Comparison of ENCODE assay signal across 17 cellular contexts in genomic region chr4:161894014-161894413, GRCh38.
A peak's percentile ranks its signal among the peaks of the same experiment; 100 is the strongest.
DNase-seq lines count a peak whose midpoint lies in the region; ATAC-seq, FAIRE-seq and TF ChIP-seq lines count a peak whose summit lies in the region.
"Had no signal": no experiment of that assay in that cellular context is flagged by ENCODE, and none has a peak within 500 bp of the region (broad histone marks: within the 10 kb centered on the region; RNA-seq: fewer than 3 reads in every experiment).

No MANE protein-coding gene starts in this region.

- CTCF ChIA-PET in HepG2 (lab: Yijun Ruan, JAX; ENCODE audit: low intra/inter-chr PET ratio, low total read pairs): no interaction called here

- H2AFZ ChIP-seq in HepG2 (ENCODE audit: low read length): no peak overlapping the region
- H2AFZ ChIP-seq: GM23248 had no signal

- no peaks in the 10 kb centered on the region for H4K20me1 ChIP-seq in HepG2 (ENCODE audit: insufficient read depth, low read length)
- H4K20me1 ChIP-seq: BLaER1 treated with 17β-estradiol and CSF1 and Interleukin-3, amounts not matched to agents 10 nM and 100 nM had no signal

- no peak overlapping the region for H3K9ac ChIP-seq in HepG2 (ENCODE audit: insufficient read depth, low read depth, low read length)
- H3K9ac ChIP-seq: BLaER1 treated with 17β-estradiol and CSF1 and Interleukin-3, amounts not matched to agents 10 nM and 100 nM; GM23248 had no signal

- H3K9me3 ChIP-seq in HepG2 (ENCODE audit: low read length) (no peaks in the 10 kb centered on the region), right lobe of liver (no peaks in the 10 kb centered on the region), RWPE2 (ENCODE audit: severe bottlenecking) (no peaks in the 10 kb centered on the region), gastrocnemius medialis (no peaks in the 10 kb centered on the region)
- H3K9me3 ChIP-seq: BLaER1 treated with 17β-estradiol and CSF1 and Interleukin-3, amounts not matched to agents 10 nM and 100 nM; HAP-1 had no signal

- no peak for FAIRE-seq in HepG2 (lab: Jason Lieb, UNC)
- FAIRE-seq: GM12891 had no signal

- H3K27me3 ChIP-seq in HepG2 (ENCODE audit: control insufficient read depth in 1 of 2, insufficient read depth in 2 of 2, low read length in 2 of 2) (no peaks in the 10 kb centered on the region), right lobe of liver (no peaks in the 10 kb centered on the region), RWPE2 (ENCODE audit: insufficient read depth, poor library complexity, severe bottlenecking) (no peaks in the 10 kb centered on the region), gastrocnemius medialis (no peaks in the 10 kb centered on the region)
- H3K27me3 ChIP-seq: BLaER1 treated with 17β-estradiol and CSF1 and Interleukin-3, amounts not matched to agents 10 nM and 100 nM had no signal

- TF ChIP-seq EP300 in HepG2 (IDR thresholded peaks at IDR 0.05; ENCODE audit: low read depth in 2 of 2, low read length in 2 of 2): no peak
- no peak for TF ChIP-seq EP300 in HepG2 (CRISPR knock-in tag; IDR thresholded peaks at IDR 0.05; ENCODE audit: borderline replicate concordance)

- H3K36me3 ChIP-seq in HepG2 (replicated peaks in 1 of 2; ENCODE audit: control insufficient read depth in 1 of 2, insufficient read depth in 2 of 2, low read length in 2 of 2) (no peaks in the 10 kb centered on the region), right lobe of liver (no peaks in the 10 kb centered on the region), RWPE2 (ENCODE audit: low read depth) (no peaks in the 10 kb centered on the region), gastrocnemius medialis (no peaks in the 10 kb centered on the region)
- H3K36me3 ChIP-seq: BLaER1 treated with 17β-estradiol and CSF1 and Interleukin-3, amounts not matched to agents 10 nM and 100 nM; HAP-1 had no signal

- DNase-seq in HepG2 (ENCODE audit: low spot score) (no peak), right lobe of liver (no peak), RWPE2 (ENCODE audit: low spot score) (no peak), epithelial cell of esophagus (ENCODE audit: low read depth) (peak; percentile 62), gastrocnemius medialis (no peak)
- DNase-seq: Calu3; CD8-positive, alpha-beta T cell; DMS79 treated with DMSO at 0.1 percent for 48 hours; GF-D8; GM23248; Karpas-422; KBM-7 had no signal

- POLR2A ChIA-PET in HepG2 (lab: Yijun Ruan, JAX): no interaction called here

- H3K4me3 ChIP-seq in HepG2 (replicated peaks in 1 of 3; ENCODE audit: insufficient read depth in 1 of 3, low read depth in 2 of 3, low read length in 3 of 3) (no peak overlapping the region), right lobe of liver (no peak overlapping the region), RWPE2 (ENCODE audit: severe bottlenecking) (no peak overlapping the region), epithelial cell of esophagus (ENCODE audit: low read length) (no peak overlapping the region), gastrocnemius medialis (no peak overlapping the region)
- H3K4me3 ChIP-seq: BLaER1 treated with 17β-estradiol and CSF1 and Interleukin-3, amounts not matched to agents 10 nM and 100 nM; GM23248; HAP-1 had no signal

- WGBS in HepG2 (ENCODE audit: low lambda C conversion rate): 6% methylated on average over 1 of the region's 1 CpG
- WGBS in right lobe of liver (ENCODE audit: insufficient coverage, low coverage, low lambda C conversion rate, missing lambda C conversion rate): 53% methylated on average over 1 of the region's 1 CpG

- no peaks in the 10 kb centered on the region for H3K4me1 ChIP-seq in HepG2 (ENCODE audit: insufficient read depth, low read length)
- H3K4me1 ChIP-seq in right lobe of liver: no peaks in the 10 kb centered on the region
- H3K4me1 ChIP-seq in RWPE2 (ENCODE audit: insufficient read depth, poor library complexity, severe bottlenecking): peaks cover 11% of the 10 kb centered on the region
- H3K4me1 ChIP-seq in gastrocnemius medialis: no peaks in the 10 kb centered on the region
- H3K4me1 ChIP-seq: HAP-1 had no signal

- no TSS peak for BruUV-seq in HepG2 (replicated peaks; lab: Mats Ljungman, UMichigan)

- TF ChIP-seq POLR2A in HepG2 (IDR thresholded peaks at IDR 0.05; ENCODE audit: insufficient read depth in 1 of 2, low read depth in 2 of 2, low read length in 2 of 2) (no peak), right lobe of liver (IDR thresholded peaks at IDR 0.05) (no peak), gastrocnemius medialis (IDR thresholded peaks at IDR 0.05) (no peak)

- no peaks in the 10 kb centered on the region for H3K79me2 ChIP-seq in HepG2 (ENCODE audit: insufficient read depth, low read length)

- intact Hi-C loops in HepG2 (cut with micrococcal nuclease; ENCODE audit: unreplicated experiment) (no loop called here), right lobe of liver (cut with DNase I) (no loop called here), gastrocnemius medialis (cut with DNase I; ENCODE audit: low total_unique reads) (no loop called here)

- H3K27ac ChIP-seq in HepG2 (ENCODE audit: extremely low read length, insufficient read depth, low read length) (no peak overlapping the region), right lobe of liver (no peak overlapping the region), RWPE2 (ENCODE audit: poor library complexity, severe bottlenecking) (peak overlapping the region; percentile 3), gastrocnemius medialis (no peak overlapping the region)
- H3K27ac ChIP-seq: GM23248 had no signal

- TF ChIP-seq CTCF in HepG2 (CRISPR knock-in tag; IDR thresholded peaks at IDR 0.05) (no peak), right lobe of liver (IDR thresholded peaks at IDR 0.05) (no peak), RWPE2 (IDR thresholded peaks at IDR 0.05; ENCODE audit: poor library complexity, severe bottlenecking) (no peak), epithelial cell of esophagus (IDR thresholded peaks at IDR 0.05; ENCODE audit: insufficient read depth, low read depth, low read length, missing control alignments) (no peak), gastrocnemius medialis (IDR thresholded peaks at IDR 0.05 in 4 of 5, conservative IDR thresholded peaks at IDR 0.05 in 1 of 5) (no peak)

- ATAC-seq in HepG2: no peak
- ATAC-seq in right lobe of liver: no peak
- no peak for ATAC-seq in RWPE2 (ENCODE audit: low read depth)
- no peak for ATAC-seq in GM19023 (IDR thresholded peaks at IDR 0.05; ENCODE audit: unreplicated experiment)
- ATAC-seq in gastrocnemius medialis: no peak
- no peak for ATAC-seq in GM21423 (IDR thresholded peaks at IDR 0.05; ENCODE audit: unreplicated experiment)
- ATAC-seq: CD8-positive, alpha-beta T cell had no signal

- in situ Hi-C loops in HepG2 (cut with HindIII; ENCODE audit: extremely low pct_ligation_motif_present, low pct_unique_long_range_greater_than_20kb): no loop called here
- in situ Hi-C loops in gastrocnemius medialis (cut with MboI; ENCODE audit: low sequenced_read_pairs in 4 of 4): no loop called here

- TF ChIP-seq RAD21 in HepG2 (CRISPR knock-in tag; IDR thresholded peaks at IDR 0.05): no peak

- H3K4me2 ChIP-seq in HepG2 (ENCODE audit: low read depth, low read length): no peak overlapping the region

TF ChIP-seq in HepG2, 621 proteins besides CTCF, POLR2A, EP300 and RAD21:
- no peak for TF ChIP-seq ERF (CRISPR knock-in tag; IDR thresholded peaks at IDR 0.05)
- no peak for TF ChIP-seq NR1H2 (CRISPR knock-in tag; IDR thresholded peaks at IDR 0.05; ENCODE audit: borderline replicate concordance, low read depth)
- peak; percentile 25; the same call in 1 of the 2 replicates for TF ChIP-seq ATF7 (IDR thresholded peaks at IDR 0.05)
- TF ChIP-seq ATF7 (CRISPR knock-in tag; IDR thresholded peaks at IDR 0.05): no peak
- no peak for TF ChIP-seq NBN (conservative IDR thresholded peaks at IDR 0.05)
